In the genomic region with DNA sequence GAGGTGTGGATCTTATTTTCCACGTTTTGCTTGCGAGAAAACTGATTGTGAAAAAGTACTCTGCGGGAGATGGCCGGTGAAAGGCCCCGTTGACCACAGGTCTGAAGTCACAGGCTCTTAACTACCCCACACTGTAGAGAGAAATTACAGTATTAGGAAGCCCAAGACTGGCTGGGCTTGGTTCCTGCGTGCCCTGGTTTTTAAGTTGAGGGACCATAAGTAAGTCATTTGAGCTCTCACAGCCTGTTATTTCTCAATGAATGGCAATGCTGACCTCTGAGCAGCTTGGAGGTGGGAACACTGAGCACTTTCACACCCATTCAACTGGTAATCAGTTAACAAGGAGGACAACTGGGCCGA, we compare ENCODE assay signal across 8 cellular contexts. TPM values are rescaled to one million over a fixed set of nuclear protein-coding genes. Genes with fewer than 3 reads are reported as not detected.
DNase-seq lines count a peak whose midpoint lies in the region; ATAC-seq and TF ChIP-seq lines count a peak whose summit lies in the region.

No MANE protein-coding gene starts in this region.

- ATAC-seq in HG02938 (IDR thresholded peaks at IDR 0.05; ENCODE audit: unreplicated experiment) (peak; percentile 30), natural killer cell (peak in 1 of 3 donors; percentile 34), GM18520 (IDR thresholded peaks at IDR 0.05; ENCODE audit: unreplicated experiment) (no peak)

- H3K27me3 ChIP-seq in Peyer's patch (no peaks in the 10 kb centered on the region), MM.1S (replicated peaks; ENCODE audit: insufficient read depth, low read length) (no peaks in the 10 kb centered on the region)

- no peaks in the 10 kb centered on the region for H4K20me1 ChIP-seq in MM.1S (ENCODE audit: insufficient read depth, low read length)

- H3K4me3 Mint-ChIP-seq in MCF 10A (ENCODE audit: unreplicated experiment) (peak overlapping the region; percentile 85), natural killer cell (peak overlapping the region; percentile 17)

- H3K27ac Mint-ChIP-seq in MCF 10A (ENCODE audit: low read depth, unreplicated experiment) (peak overlapping the region; percentile 91), natural killer cell (peak overlapping the region; percentile 18 to 74)

- intact Hi-C loops in MCF 10A (cut with micrococcal nuclease): loop anchor here (5.0 to 10.0 kb wide), 4 partner anchors 107 to 711 kb away; partner anchors contain the start of gene CTSC
- intact Hi-C loops in natural killer cell (cut with micrococcal nuclease): no loop called here

- CTCF ChIA-PET in MCF 10A (lab: Yijun Ruan, JAX): interaction anchor here (0.8 to 1.5 kb wide), 5 partner anchors 12 to 159 kb away, joined by 3 read pairs; no protein-coding TSS in a partner anchor

- H3K9me3 Mint-ChIP-seq in MCF 10A (ENCODE audit: unreplicated experiment): no peaks in the 10 kb centered on the region
- H3K9me3 Mint-ChIP-seq in natural killer cell: no peaks in the 10 kb centered on the region

- TF ChIP-seq POLR2A in Peyer's patch (IDR thresholded peaks at IDR 0.05): no peak

- no peaks in the 10 kb centered on the region for H3K79me2 ChIP-seq in MM.1S (ENCODE audit: low read length)

- H3K36me3 ChIP-seq in Peyer's patch (no peaks in the 10 kb centered on the region), MM.1S (replicated peaks; ENCODE audit: insufficient read depth, low read length) (no peaks in the 10 kb centered on the region)

- no peaks in the 10 kb centered on the region for H3K27me3 Mint-ChIP-seq in MCF 10A (ENCODE audit: insufficient read depth, unreplicated experiment)
- H3K27me3 Mint-ChIP-seq in natural killer cell (ENCODE audit: low read depth in 2 of 2): no peaks in the 10 kb centered on the region

- POLR2A ChIA-PET in MCF 10A (lab: Yijun Ruan, JAX): interaction anchor here (0.9 to 6.3 kb wide), 17 partner anchors 14 to 380 kb away, joined by 3 to 50 read pairs (median 4); partner anchors contain the start of gene CTSC

- no peaks in the 10 kb centered on the region for H3K9me3 ChIP-seq in Peyer's patch
- H3K9me3 ChIP-seq in MM.1S (replicated peaks; ENCODE audit: insufficient read depth, low read length): no peaks in the 10 kb centered on the region

- no peak overlapping the region for H3K4me2 ChIP-seq in MM.1S (ENCODE audit: low read depth, low read length)

- H3K36me3 Mint-ChIP-seq in MCF 10A (ENCODE audit: insufficient read depth, unreplicated experiment): no peaks in the 10 kb centered on the region
- H3K36me3 Mint-ChIP-seq in natural killer cell: no peaks in the 10 kb centered on the region

- DNase-seq in GM12865 (ENCODE audit: low read depth) (peak; percentile 38), MCF 10A (ENCODE audit: unreplicated experiment) (peak; percentile 39), natural killer cell (no peak), SIG-M5 treated with dmso at 0.1 percent for 504 hours (lab: John Stamatoyannopoulos, UW; ENCODE audit: unreplicated experiment) (no peak), Peyer's patch (no peak), MM.1S (no peak)

- no peak overlapping the region for H2AFZ ChIP-seq in MM.1S (ENCODE audit: low read length)

- no peak for TF ChIP-seq CTCF in GM12865 (IDR thresholded peaks at IDR 0.05; ENCODE audit: insufficient read depth, low read depth, low read length, missing control alignments)
- no peak for TF ChIP-seq CTCF in MCF 10A (IDR thresholded peaks at IDR 0.05; ENCODE audit: unreplicated experiment)
- no peak for TF ChIP-seq CTCF in natural killer cell (IDR thresholded peaks at IDR 0.05)
- no peak for TF ChIP-seq CTCF in Peyer's patch (IDR thresholded peaks at IDR 0.05)
- TF ChIP-seq CTCF in MM.1S (IDR thresholded peaks at IDR 0.05; ENCODE audit: low read length): no peak

- H3K4me3 ChIP-seq in GM12865 (ENCODE audit: low read depth, low read length) (no peak overlapping the region), Peyer's patch (peak overlapping the region in 2 of 4 donors; percentile 49 to 55), MM.1S (ENCODE audit: low read length) (no peak overlapping the region)

- H3K9me2 ChIP-seq in MM.1S (replicated peaks; ENCODE audit: insufficient read depth, low read length): no peaks in the 10 kb centered on the region

- no peak overlapping the region for H3K9ac ChIP-seq in MM.1S (ENCODE audit: low read length)

- H3K27ac ChIP-seq in Peyer's patch (peak overlapping the region in 1 of 4 donors; percentile 67), MM.1S (ENCODE audit: low read length) (no peak overlapping the region)

- peaks cover 0 to 7% (median 6%) of the 10 kb centered on the region in 4 donors for H3K4me1 ChIP-seq in Peyer's patch
- no peaks in the 10 kb centered on the region for H3K4me1 ChIP-seq in MM.1S (ENCODE audit: low read length)

- TSS peak; percentile 70 for BruUV-seq in MCF 10A (replicated peaks; lab: Mats Ljungman, UMichigan)

- H3K4me1 Mint-ChIP-seq in MCF 10A (ENCODE audit: insufficient read depth, unreplicated experiment) (peaks cover 40% of the 10 kb centered on the region), natural killer cell (peaks cover 39 to 40% of the 10 kb centered on the region in 2 donors)

- no peaks in the 10 kb centered on the region for H3F3A ChIP-seq in MM.1S (ENCODE audit: insufficient read depth, low read length)

RNA-seq across cellular contexts. Expression of gene RAB38, which starts 0.4 kb away (rescaled TPM):
- total RNA-seq in MCF 10A (2022) (77.7 and 80.9 TPM in 2 replicates), natural killer cell (10 to 100 TPM in 1 of 3 donors, 1 to 10 TPM in 2; 4.0 to 10.9 (median 5.4) TPM), Peyer's patch (1 to 10 TPM in 3 of 4 donors, not detected in 1; 3.7 to 6.6 (median 6.3) TPM)

Comparison
In these comparisons a context has a peak if more than half of its experiments do, and no peak if none do; other contexts are left out.
1. DNase-seq: peak in GM12865 (single experiment) and MCF 10A (single experiment); none in natural killer cell (single experiment), SIG-M5 treated with dmso at 0.1 percent for 504 hours (single experiment), Peyer's patch (0 of 3) and MM.1S (single experiment).